In the genomic region with DNA sequence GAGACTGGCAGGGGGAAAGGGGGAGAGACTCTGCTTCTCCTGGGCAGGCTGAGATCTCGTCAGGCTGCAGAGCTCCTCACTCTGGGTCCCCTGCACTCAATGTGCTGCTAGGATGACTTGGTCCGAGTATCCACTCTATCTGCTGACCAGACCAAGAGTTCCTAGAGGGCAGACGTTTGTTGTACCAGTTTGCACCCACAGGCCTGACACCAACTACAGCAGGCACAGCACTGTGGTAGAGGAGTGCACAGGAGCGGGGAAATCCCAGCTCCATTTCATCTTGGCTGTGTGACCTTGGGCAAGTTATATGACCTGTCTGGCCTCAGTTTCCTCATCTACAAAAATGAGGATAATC, we compare ENCODE assay signal across 9 cellular contexts. TPM values are rescaled to one million over a fixed set of nuclear protein-coding genes. Genes with fewer than 3 reads are reported as not detected.
A peak's percentile ranks its signal among the peaks of the same experiment; 100 is the strongest.
DNase-seq lines count a peak whose midpoint lies in the region; ATAC-seq and TF ChIP-seq lines count a peak whose summit lies in the region.
"Had no signal": no experiment of that assay in that cellular context is flagged by ENCODE, and none has a peak within 500 bp of the region (broad histone marks: within the 10 kb centered on the region; RNA-seq: fewer than 3 reads in every experiment).

No MANE protein-coding gene starts in this region.

- ATAC-seq in body of pancreas (no peak), memory B cell (ENCODE audit: low read depth) (no peak), HG03025 (IDR thresholded peaks at IDR 0.05; ENCODE audit: low FRiP score, unreplicated experiment) (no peak), HG03135 (IDR thresholded peaks at IDR 0.05; ENCODE audit: unreplicated experiment) (no peak)

- H3K4me1 ChIP-seq in body of pancreas: peaks cover 94% of the 10 kb centered on the region
- H3K4me1 ChIP-seq in thyroid gland: peaks cover 70 to 78% of the 10 kb centered on the region in 2 donors

- H3K27ac ChIP-seq in body of pancreas (peak overlapping the region; percentile 92 to 98 (median 92)), thyroid gland (peak overlapping the region in 2 of 3 donors; percentile 66 to 79)

- H3K27ac Mint-ChIP-seq in activated T-cell treated with anti-CD3 and anti-CD28 coated beads, Interleukin-2, amount 50 U/mL, for 24 hours: peak overlapping the region; percentile 94
- H3K27ac Mint-ChIP-seq in memory B cell: peak overlapping the region; percentile 84

- TF ChIP-seq CTCF in body of pancreas (IDR thresholded peaks at IDR 0.05) (no peak), thyroid gland (IDR thresholded peaks at IDR 0.05) (no peak)

- intact Hi-C loops in body of pancreas (cut with DNase I): no loop called here
- intact Hi-C loops in thyroid gland (cut with DNase I): no loop called here

- TF ChIP-seq POLR2A in body of pancreas (IDR thresholded peaks at IDR 0.05): no peak
- no peak for TF ChIP-seq POLR2A in thyroid gland (IDR thresholded peaks at IDR 0.05)

- H3K9me3 Mint-ChIP-seq in activated T-cell treated with anti-CD3 and anti-CD28 coated beads, Interleukin-2, amount 50 U/mL, for 24 hours: no peaks in the 10 kb centered on the region
- no peaks in the 10 kb centered on the region for H3K9me3 Mint-ChIP-seq in memory B cell

- no peak for DNase-seq in activated T-cell treated with anti-CD3 and anti-CD28 coated beads, Interleukin-2, amount 50 U/mL, for 24 hours
- DNase-seq in activated T-cell treated with anti-CD3 and anti-CD28 coated beads for 4 hours (no peak), body of pancreas (no peak), memory B cell (ENCODE audit: low spot score in 2 of 2) (no peak), thyroid gland (no peak), NCI-H526 treated with DMSO at 0.1 percent for 48 hours (lab: John Stamatoyannopoulos, UW) (no peak)
- DNase-seq: NCI-H526 had no signal

- H3K36me3 ChIP-seq in body of pancreas (replicated peaks in 1 of 2; ENCODE audit: insufficient read depth in 1 of 2, low read depth in 2 of 2) (no peaks in the 10 kb centered on the region), thyroid gland (no peaks in the 10 kb centered on the region)

- H3K4me1 Mint-ChIP-seq in activated T-cell treated with anti-CD3 and anti-CD28 coated beads, Interleukin-2, amount 50 U/mL, for 24 hours (ENCODE audit: low read depth): peaks cover 87% of the 10 kb centered on the region
- peaks cover 59% of the 10 kb centered on the region for H3K4me1 Mint-ChIP-seq in memory B cell

- H3K9me3 ChIP-seq in body of pancreas (no peaks in the 10 kb centered on the region), thyroid gland (no peaks in the 10 kb centered on the region)

- H3K4me3 ChIP-seq in body of pancreas (no peak overlapping the region), thyroid gland (replicated peaks in 1 of 3) (no peak overlapping the region)

- H3K27me3 ChIP-seq in body of pancreas (no peaks in the 10 kb centered on the region), thyroid gland (no peaks in the 10 kb centered on the region)

- peak overlapping the region; percentile 51 for H3K4me3 Mint-ChIP-seq in activated T-cell treated with anti-CD3 and anti-CD28 coated beads, Interleukin-2, amount 50 U/mL, for 24 hours
- H3K4me3 Mint-ChIP-seq in memory B cell: peak overlapping the region; percentile 54

- no peaks in the 10 kb centered on the region for H3K27me3 Mint-ChIP-seq in activated T-cell treated with anti-CD3 and anti-CD28 coated beads, Interleukin-2, amount 50 U/mL, for 24 hours
- no peaks in the 10 kb centered on the region for H3K27me3 Mint-ChIP-seq in memory B cell

- WGBS in body of pancreas, 2 donors: 35 to 45% methylated on average over 2 to 4 of the region's 4 CpGs
- WGBS in thyroid gland, 2 donors: 84% methylated on average over 4 of the region's 4 CpGs; no CpG with 5 or more reads in 1 of the 2 donors

- peaks cover 57% of the 10 kb centered on the region for H3K36me3 Mint-ChIP-seq in activated T-cell treated with anti-CD3 and anti-CD28 coated beads, Interleukin-2, amount 50 U/mL, for 24 hours (ENCODE audit: low read depth)
- H3K36me3 Mint-ChIP-seq in memory B cell: peaks cover 17% of the 10 kb centered on the region

RNA-seq across cellular contexts. Expression of gene CCDC12, which starts 29.0 kb away (rescaled TPM):
- total RNA-seq in body of pancreas (10 to 100 TPM; 25.4 to 67.2 TPM), thyroid gland (10 to 100 TPM; 43.2 to 60.6 (median 51.8) TPM)

RNA-seq across cellular contexts. Expression of gene NBEAL2, which starts 31.9 kb away (rescaled TPM):
- 100 to 1,000 TPM in 1 of 2 donors, 10 to 100 TPM in 1; 98.8 to 151 TPM for total RNA-seq in body of pancreas
- 10 to 100 TPM; 19.4 to 38.6 (median 27.5) TPM for total RNA-seq in thyroid gland
